ENCODE assay signal across 10 cellular contexts in genomic region chr2:238160206-238161129, GRCh38. TPM values are rescaled to one million over a fixed set of nuclear protein-coding genes. Genes with fewer than 3 reads are reported as not detected.
DNase-seq lines count a peak whose midpoint lies in the region; ATAC-seq and TF ChIP-seq lines count a peak whose summit lies in the region.
"Had no signal": no experiment of that assay in that cellular context is flagged by ENCODE, and none has a peak within 500 bp of the region (broad histone marks: within the 10 kb centered on the region; RNA-seq: fewer than 3 reads in every experiment).

No MANE protein-coding gene starts in this region.

- DNase-seq in activated T-cell treated with anti-CD3 and anti-CD28 coated beads, Interleukin-2, amount 50 U/mL, for 72 hours: peak; percentile 30 to 55
- no peak for DNase-seq in activated T-cell treated with anti-CD3 and anti-CD28 coated beads, Interleukin-2, amount 50 U/mL, for 48 hours
- DNase-seq in heart left ventricle (peak in 3 of 5 donors; percentile 15 to 55 (median 28)), thyroid gland (peak; percentile 1 to 2), DMS153 (lab: John Stamatoyannopoulos, UW) (no peak)
- no peak for DNase-seq in activated CD4-positive, CD25-positive, alpha-beta regulatory T cell (lab: John Stamatoyannopoulos, UW)
- DNase-seq: CD4-positive, CD25-positive, alpha-beta regulatory T cell had no signal

- WGBS in heart left ventricle, 4 donors: 36 to 53% (median 44%) methylated on average over 23 of the region's 23 CpGs
- WGBS in thyroid gland, 2 donors: 71 to 79% methylated on average over 17 to 23 of the region's 23 CpGs

- H3K4me3 Mint-ChIP-seq in activated T-cell treated with anti-CD3 and anti-CD28 coated beads, Interleukin-2, amount 50 U/mL, for 72 hours: peak overlapping the region in 1 of 2 donors; percentile 75

- TF ChIP-seq CTCF in heart left ventricle (IDR thresholded peaks at IDR 0.05) (peak in 6 of 12 donors; percentile 8 to 33 (median 17)), thyroid gland (IDR thresholded peaks at IDR 0.05) (peak in 1 of 6 experiments; percentile 10)

- H3K9me3 ChIP-seq in heart left ventricle (no peaks in the 10 kb centered on the region), thyroid gland (no peaks in the 10 kb centered on the region)
- H3K9me3 ChIP-seq: neutrophil had no signal

- peak; percentile 34 to 41 for ATAC-seq in activated T-cell treated with anti-CD3 and anti-CD28 coated beads, Interleukin-2, amount 50 U/mL, for 72 hours (replicated peaks in 1 of 2)
- ATAC-seq in SK-N-SH treated with all-trans-retinoic acid at 6 μM for 48 hours (peak; percentile 21; the same call in 2 of the 3 replicates), heart left ventricle (peak in 1 of 4 donors; percentile 41), GM21786 (IDR thresholded peaks at IDR 0.05; ENCODE audit: unreplicated experiment) (no peak)

- TF ChIP-seq POLR2A in heart left ventricle (IDR thresholded peaks at IDR 0.05) (no peak), thyroid gland (IDR thresholded peaks at IDR 0.05) (no peak)

- H3K4me1 Mint-ChIP-seq in activated T-cell treated with anti-CD3 and anti-CD28 coated beads, Interleukin-2, amount 50 U/mL, for 72 hours (ENCODE audit: low read depth): peaks cover 15% of the 10 kb centered on the region

- H3K27me3 ChIP-seq in heart left ventricle (peaks cover 11 to 43% (median 22%) of the 10 kb centered on the region in 9 donors), thyroid gland (no peaks in the 10 kb centered on the region)

- H3K27ac ChIP-seq in heart left ventricle: no peak overlapping the region
- H3K27ac ChIP-seq in thyroid gland: no peak overlapping the region
- H3K27ac ChIP-seq: neutrophil had no signal

- H3K36me3 ChIP-seq in heart left ventricle (no peaks in the 10 kb centered on the region), thyroid gland (no peaks in the 10 kb centered on the region)
- H3K36me3 ChIP-seq: neutrophil had no signal

- intact Hi-C loops in heart left ventricle (cut with DNase I): loop anchor here in 4 of 10 donors (2.0 to 10.0 kb wide), 2 partner anchors 102 to 104 kb away; no protein-coding TSS in a partner anchor
- intact Hi-C loops in thyroid gland (cut with DNase I): no loop called here

- H3K36me3 Mint-ChIP-seq in activated T-cell treated with anti-CD3 and anti-CD28 coated beads, Interleukin-2, amount 50 U/mL, for 72 hours (ENCODE audit: insufficient read depth in 2 of 2): no peaks in the 10 kb centered on the region
- H3K36me3 Mint-ChIP-seq: CD4-positive, CD25-positive, alpha-beta regulatory T cell had no signal

- H3K4me1 ChIP-seq in heart left ventricle: peaks cover 0 to 32% (median 5%) of the 10 kb centered on the region in 12 donors
- peaks cover 28 to 61% of the 10 kb centered on the region in 2 donors for H3K4me1 ChIP-seq in thyroid gland

- H3K27ac Mint-ChIP-seq in activated T-cell treated with anti-CD3 and anti-CD28 coated beads, Interleukin-2, amount 50 U/mL, for 72 hours: no peak overlapping the region
- H3K27ac Mint-ChIP-seq: CD4-positive, CD25-positive, alpha-beta regulatory T cell had no signal

- no peaks in the 10 kb centered on the region for H3K9me3 Mint-ChIP-seq in activated T-cell treated with anti-CD3 and anti-CD28 coated beads, Interleukin-2, amount 50 U/mL, for 72 hours

- peaks cover 24% of the 10 kb centered on the region for H3K27me3 Mint-ChIP-seq in activated T-cell treated with anti-CD3 and anti-CD28 coated beads, Interleukin-2, amount 50 U/mL, for 72 hours (ENCODE audit: low read depth)

- H3K4me3 ChIP-seq in heart left ventricle: no peak overlapping the region
- no peak overlapping the region for H3K4me3 ChIP-seq in thyroid gland (replicated peaks in 1 of 3)

TF ChIP-seq in SK-N-SH treated with all-trans-retinoic acid at 6 μM for 48 hours, 23 proteins besides CTCF, POLR2A, EP300 and RAD21:
- TF ChIP-seq OSR1 (CRISPR knock-in tag; IDR thresholded peaks at IDR 0.05) (no peak), CSRNP3 (CRISPR knock-in tag; IDR thresholded peaks at IDR 0.05) (no peak), ZNF70 (CRISPR knock-in tag; IDR thresholded peaks at IDR 0.05) (no peak), ESRRG (CRISPR knock-in tag; IDR thresholded peaks at IDR 0.05) (no peak), TOX (CRISPR knock-in tag; IDR thresholded peaks at IDR 0.05; ENCODE audit: borderline replicate concordance) (no peak), ARNTL (CRISPR knock-in tag; IDR thresholded peaks at IDR 0.05; ENCODE audit: borderline replicate concordance, low read depth) (no peak), CSDC2 (CRISPR knock-in tag; IDR thresholded peaks at IDR 0.05) (no peak), ZNF565 (CRISPR knock-in tag; conservative IDR thresholded peaks at IDR 0.05; ENCODE audit: low read depth) (no peak), ZFP3 (CRISPR knock-in tag; IDR thresholded peaks at IDR 0.05) (no peak), ZC3H10 (CRISPR knock-in tag; IDR thresholded peaks at IDR 0.05) (no peak), ISL1 (CRISPR knock-in tag; IDR thresholded peaks at IDR 0.05) (no peak), POU6F1 (CRISPR knock-in tag; IDR thresholded peaks at IDR 0.05; ENCODE audit: borderline replicate concordance, low read depth) (no peak), GLIS3 (CRISPR knock-in tag; IDR thresholded peaks at IDR 0.05) (no peak), ZNF8 (CRISPR knock-in tag; IDR thresholded peaks at IDR 0.05) (no peak), TCF4 (CRISPR knock-in tag; IDR thresholded peaks at IDR 0.05; ENCODE audit: borderline replicate concordance) (no peak)
TF ChIP-seq in SK-N-SH treated with all-trans-retinoic acid at 6 μM for 48 hours: peak in this region for 0.

RNA-seq across cellular contexts. Expression of gene ERFE, which starts 1.7 kb away (rescaled TPM):
- under 1 TPM; 0.60 to 0.88 TPM for total RNA-seq in activated T-cell treated with anti-CD3 and anti-CD28 coated beads, Interleukin-2, amount 50 U/mL, for 72 hours
- total RNA-seq in heart left ventricle (1 to 10 TPM in 1 of 9 donors, under 1 TPM in 5, not detected in 3; 0.23 to 1.8 (median 0.65) TPM), thyroid gland (10 to 100 TPM in 1 of 4 donors, 1 to 10 TPM in 3; 2.8 to 15.3 (median 5.8) TPM)
- polyA plus RNA-seq in heart left ventricle: under 1 TPM; 0.08 to 0.36 TPM
- total RNA-seq: CD4-positive, CD25-positive, alpha-beta regulatory T cell had no signal

RNA-seq across cellular contexts. Expression of gene KLHL30, which starts 22.0 kb away (rescaled TPM):
- total RNA-seq in activated T-cell treated with anti-CD3 and anti-CD28 coated beads, Interleukin-2, amount 50 U/mL, for 72 hours: not detected
- total RNA-seq in heart left ventricle: 10 to 100 TPM; 19.8 to 43.7 (median 23.2) TPM
- polyA plus RNA-seq in heart left ventricle: 10 to 100 TPM in 1 of 2 donors, 1 to 10 TPM in 1; 5.1 to 10.7 TPM
- total RNA-seq in thyroid gland: under 1 TPM; 0.20 to 0.67 (median 0.38) TPM
- total RNA-seq: CD4-positive, CD25-positive, alpha-beta regulatory T cell had no signal
- polyA plus RNA-seq: CD4-positive, CD25-positive, alpha-beta regulatory T cell had no signal

RNA-seq across cellular contexts. Expression of gene ILKAP, which starts 43.0 kb away (rescaled TPM):
- total RNA-seq in activated T-cell treated with anti-CD3 and anti-CD28 coated beads, Interleukin-2, amount 50 U/mL, for 72 hours: 10 to 100 TPM; 53.2 to 55.5 TPM
- total RNA-seq in heart left ventricle (10 to 100 TPM; 12.4 to 27.7 (median 23.4) TPM), thyroid gland (10 to 100 TPM; 33.4 to 52.0 (median 41.0) TPM)
- 10 to 100 TPM; 33.7 to 41.7 TPM for polyA plus RNA-seq in heart left ventricle

Comparison
In these comparisons a context has a peak if more than half of its experiments do, and no peak if none do; other contexts are left out.
1. DNase-seq: peak in activated T-cell treated with anti-CD3 and anti-CD28 coated beads, Interleukin-2, amount 50 U/mL, for 72 hours (2 of 2), heart left ventricle (3 of 5) and thyroid gland (2 of 2); none in activated T-cell treated with anti-CD3 and anti-CD28 coated beads, Interleukin-2, amount 50 U/mL, for 48 hours (0 of 2), activated CD4-positive, CD25-positive, alpha-beta regulatory T cell (0 of 4) and DMS153 (single experiment).
2. RNA of gene KLHL30, which starts 22.0 kb away (total RNA-seq): 19.8 to 43.7 TPM in heart left ventricle; 0.20 to 0.67 TPM in thyroid gland and not detected in activated T-cell treated with anti-CD3 and anti-CD28 coated beads, Interleukin-2, amount 50 U/mL, for 72 hours; every median in the first group is over 10 times any median in the second.